9 cellular contexts compared by ENCODE assay signal in genomic region chr11:99932684-99933083, GRCh38.
"Had no signal": no experiment of that assay in that cellular context is flagged by ENCODE, and none has a peak within 500 bp of the region (broad histone marks: within the 10 kb centered on the region; RNA-seq: fewer than 3 reads in every experiment).

No MANE protein-coding gene starts in this region.

- H3K36me3 ChIP-seq: HAP-1 had no signal

- H3K9me3 ChIP-seq: HAP-1 had no signal

- H3K4me3 Mint-ChIP-seq: HFFc6, IgD-negative memory B cell had no signal

- H2AFZ ChIP-seq: GM23248 had no signal

- ATAC-seq: HCT116, HepG2 had no signal

- H3K4me3 ChIP-seq: GM23248, HAP-1 had no signal

- H3K27me3 Mint-ChIP-seq: IgD-negative memory B cell had no signal

- H3K36me3 Mint-ChIP-seq: IgD-negative memory B cell had no signal

- H3K4me1 Mint-ChIP-seq: IgD-negative memory B cell had no signal

- H3K27ac Mint-ChIP-seq: HFFc6, IgD-negative memory B cell had no signal

- DNase-seq: GM23248, GOT3, H7, HFFc6 had no signal

- H3K9ac ChIP-seq: GM23248 had no signal

- H3K27ac ChIP-seq: GM23248, HL-60 had no signal
